8 cellular contexts compared by ENCODE assay signal in genomic region chrX:101347859-101348451, GRCh38. TPM values are rescaled to one million over a fixed set of nuclear protein-coding genes. Genes with fewer than 3 reads are reported as not detected.
DNase-seq lines count a peak whose midpoint lies in the region; ATAC-seq, FAIRE-seq and TF ChIP-seq lines count a peak whose summit lies in the region.

No MANE protein-coding gene starts in this region.

- no peaks in the 10 kb centered on the region for H3K9me3 Mint-ChIP-seq in activated naive CD4-positive, alpha-beta T cell treated with anti-CD3 and anti-CD28 coated beads, Interleukin-2, amount 50 U/mL, for 24 hours
- no peaks in the 10 kb centered on the region for H3K9me3 Mint-ChIP-seq in stimulated activated naive B cell treated with anti-CD40 and anti-IgM and Interleukin-4, amounts not matched to agents 10 μg/mL and 1 μg/mL and 100 μg/mL, for 72 hours

- peaks cover 16% of the 10 kb centered on the region for H3K4me1 Mint-ChIP-seq in activated naive CD4-positive, alpha-beta T cell treated with anti-CD3 and anti-CD28 coated beads, Interleukin-2, amount 50 U/mL, for 24 hours
- H3K4me1 Mint-ChIP-seq in stimulated activated naive B cell treated with anti-CD40 and anti-IgM and Interleukin-4, amounts not matched to agents 10 μg/mL and 1 μg/mL and 100 μg/mL, for 72 hours: peaks cover 4 to 6% of the 10 kb centered on the region in 2 donors

- H3K4me3 ChIP-seq in HUES48 (ENCODE audit: low read depth, low read length) (peak overlapping the region; percentile 78), astrocyte of the spinal cord (ENCODE audit: low read depth, low read length) (peak overlapping the region; percentile 77), keratinocyte (ENCODE audit: control insufficient read depth in 2 of 3, extremely low read depth in 1 of 3, insufficient read depth in 2 of 3, low read depth in 1 of 3, low read length in 3 of 3) (peak overlapping the region; percentile 56 to 76 (median 67))

- H3K4me3 Mint-ChIP-seq in activated naive CD4-positive, alpha-beta T cell treated with anti-CD3 and anti-CD28 coated beads, Interleukin-2, amount 50 U/mL, for 24 hours: peak overlapping the region; percentile 92
- peak overlapping the region; percentile 90 to 94 for H3K4me3 Mint-ChIP-seq in stimulated activated naive B cell treated with anti-CD40 and anti-IgM and Interleukin-4, amounts not matched to agents 10 μg/mL and 1 μg/mL and 100 μg/mL, for 72 hours

- dilution Hi-C loops in keratinocyte (cut with MboI; ENCODE audit: extremely low pct_ligation_motif_present, low sequenced_read_pairs): no loop called here

- H3K4me2 ChIP-seq in keratinocyte (ENCODE audit: control insufficient read depth, extremely low read depth, insufficient read depth, low read depth, low read length): peak overlapping the region; percentile 77

- H3K4me1 ChIP-seq in HUES48 (ENCODE audit: control insufficient read depth, insufficient read depth, low read length): no peaks in the 10 kb centered on the region
- H3K4me1 ChIP-seq in keratinocyte (ENCODE audit: control insufficient read depth, extremely low read depth, insufficient read depth, low read length): peaks cover 3% of the 10 kb centered on the region

- ATAC-seq in stimulated activated naive B cell treated with anti-CD40 and anti-IgM and Interleukin-4, amounts not matched to agents 10 μg/mL and 1 μg/mL and 100 μg/mL, for 72 hours (replicated peaks): peak; percentile 5 to 15
- ATAC-seq in GM19452 (IDR thresholded peaks at IDR 0.05; ENCODE audit: unreplicated experiment): no peak

- H3K9ac ChIP-seq in HUES48 (ENCODE audit: low read depth, low read length) (peak overlapping the region; percentile 84), keratinocyte (ENCODE audit: control insufficient read depth, extremely low read depth, insufficient read depth, low read length) (peak overlapping the region; percentile 68)

- H3K9me3 ChIP-seq in HUES48 (ENCODE audit: control insufficient read depth, insufficient read depth, low read length) (peaks cover 26% of the 10 kb centered on the region; the same call in 1 of the 2 replicates), keratinocyte (ENCODE audit: control insufficient read depth, low read depth, low read length) (no peaks in the 10 kb centered on the region)

- H3K27ac ChIP-seq in HUES48 (ENCODE audit: low read depth, low read length) (no peak overlapping the region), keratinocyte (ENCODE audit: control insufficient read depth, insufficient read depth, low read length) (peak overlapping the region; percentile 78)

- H3K36me3 ChIP-seq in HUES48 (ENCODE audit: control insufficient read depth, insufficient read depth, low read length) (peaks cover 15% of the 10 kb centered on the region), keratinocyte (ENCODE audit: control insufficient read depth in 2 of 2, extremely low read depth in 1 of 2, insufficient read depth in 2 of 2, low read length in 2 of 2) (no peaks in the 10 kb centered on the region)

- no peaks in the 10 kb centered on the region for H3K27me3 Mint-ChIP-seq in activated naive CD4-positive, alpha-beta T cell treated with anti-CD3 and anti-CD28 coated beads, Interleukin-2, amount 50 U/mL, for 24 hours
- H3K27me3 Mint-ChIP-seq in stimulated activated naive B cell treated with anti-CD40 and anti-IgM and Interleukin-4, amounts not matched to agents 10 μg/mL and 1 μg/mL and 100 μg/mL, for 72 hours: no peaks in the 10 kb centered on the region

- FAIRE-seq in keratinocyte (lab: Jason Lieb, UNC): no peak

- H3K9me1 ChIP-seq in keratinocyte (ENCODE audit: control insufficient read depth, extremely low read depth, insufficient read depth, low read length): no peaks in the 10 kb centered on the region

- peak overlapping the region; percentile 84 for H3K27ac Mint-ChIP-seq in activated naive CD4-positive, alpha-beta T cell treated with anti-CD3 and anti-CD28 coated beads, Interleukin-2, amount 50 U/mL, for 24 hours
- peak overlapping the region; percentile 97 for H3K27ac Mint-ChIP-seq in stimulated activated naive B cell treated with anti-CD40 and anti-IgM and Interleukin-4, amounts not matched to agents 10 μg/mL and 1 μg/mL and 100 μg/mL, for 72 hours

- H3K79me2 ChIP-seq in keratinocyte (ENCODE audit: control insufficient read depth, insufficient read depth, low read length): peaks cover 27% of the 10 kb centered on the region

- H3K27me3 ChIP-seq in HUES48 (ENCODE audit: control insufficient read depth, insufficient read depth, low read length) (no peaks in the 10 kb centered on the region), keratinocyte (ENCODE audit: control insufficient read depth, extremely low read depth, insufficient read depth, low read length) (no peaks in the 10 kb centered on the region)

- peaks cover 3% of the 10 kb centered on the region for H3K36me3 Mint-ChIP-seq in activated naive CD4-positive, alpha-beta T cell treated with anti-CD3 and anti-CD28 coated beads, Interleukin-2, amount 50 U/mL, for 24 hours
- peaks cover 9% of the 10 kb centered on the region in 2 donors for H3K36me3 Mint-ChIP-seq in stimulated activated naive B cell treated with anti-CD40 and anti-IgM and Interleukin-4, amounts not matched to agents 10 μg/mL and 1 μg/mL and 100 μg/mL, for 72 hours

- no peak for DNase-seq in activated naive CD4-positive, alpha-beta T cell treated with anti-CD3 and anti-CD28 coated beads, Interleukin-2, amount 50 U/mL, for 16 hours
- DNase-seq in astrocyte of the spinal cord (ENCODE audit: low read depth, low spot score) (peak; percentile 5), keratinocyte (ENCODE audit: low read depth, low spot score) (no peak), DMS153 treated with DMSO at 0.1 percent for 48 hours (lab: John Stamatoyannopoulos, UW; ENCODE audit: unreplicated experiment) (no peak)
- no peak for DNase-seq in stimulated activated naive B cell treated with anti-CD40 and anti-IgM and Interleukin-4, amounts not matched to agents 10 μg/mL and 1 μg/mL and 100 μg/mL, for 72 hours

- H4K20me1 ChIP-seq in keratinocyte (ENCODE audit: control insufficient read depth, extremely low read depth, insufficient read depth, low read length): no peaks in the 10 kb centered on the region

- TF ChIP-seq CTCF in astrocyte of the spinal cord (IDR thresholded peaks at IDR 0.05; ENCODE audit: low read depth, low read length) (no peak), keratinocyte (optimal IDR thresholded peaks at IDR 0.05 in 1 of 3, IDR thresholded peaks at IDR 0.05 in 1 of 3, conservative IDR thresholded peaks at IDR 0.05 in 1 of 3; ENCODE audit: extremely low read depth in 1 of 3, insufficient read depth in 2 of 3, low read length in 3 of 3) (no peak)

- H2AFZ ChIP-seq in keratinocyte (ENCODE audit: control insufficient read depth, low read length): peak overlapping the region; percentile 40

- in situ Hi-C loops in astrocyte of the spinal cord (cut with HindIII; ENCODE audit: low sequenced_read_pairs): no loop called here

RNA-seq across cellular contexts. Expression of gene TIMM8A, which starts 0.6 kb away (rescaled TPM):
- polyA plus RNA-seq in keratinocyte: 12.6 to 17.0 TPM (median 14.6 TPM) in 3 replicates
- polyA plus RNA-seq in keratinocyte (2011; ENCODE audit: low read depth): 4.0 TPM
- polyA plus RNA-seq in keratinocyte (2011; cell fraction: cytosol; rRNA removed): 12.5 and 14.5 TPM in 2 replicates
- 8.7 and 9.6 TPM in 2 replicates for polyA plus RNA-seq in keratinocyte (2011; cell fraction: nucleus; rRNA removed)
- 18.3 and 19.4 TPM in 2 replicates for polyA plus RNA-seq in keratinocyte (2012; ENCODE audit: low replicate concordance)
- polyA minus RNA-seq in keratinocyte: 5.4 to 8.5 TPM (median 7.9 TPM) in 3 replicates
- 12.3 TPM for polyA minus RNA-seq in keratinocyte (2011; cell fraction: cytosol; rRNA and poly(A)+ RNA removed)
- polyA minus RNA-seq in keratinocyte (2011; cell fraction: nucleus; rRNA and poly(A)+ RNA removed): 3.1 and 8.0 TPM in 2 replicates

RNA-seq across cellular contexts. Expression of gene BTK, which starts 38.0 kb away (rescaled TPM):
- 0.05 to 0.42 TPM (median 0.18 TPM) in 3 replicates for polyA plus RNA-seq in keratinocyte
- not detected for polyA plus RNA-seq in keratinocyte (2011; ENCODE audit: low read depth)
- polyA plus RNA-seq in keratinocyte (2011; cell fraction: cytosol; rRNA removed): 0.10 and 0.16 TPM in 2 replicates
- 0.49 and 0.50 TPM in 2 replicates for polyA plus RNA-seq in keratinocyte (2011; cell fraction: nucleus; rRNA removed)
- polyA plus RNA-seq in keratinocyte (2012; ENCODE audit: low replicate concordance): 0.21 TPM in 1 of 2 replicates, not detected in the other
- 0.33 TPM in 1 of 3 replicates, not detected in the others for polyA minus RNA-seq in keratinocyte
- polyA minus RNA-seq in keratinocyte (2011; cell fraction: cytosol; rRNA and poly(A)+ RNA removed): not detected
- not detected in 2 replicates for polyA minus RNA-seq in keratinocyte (2011; cell fraction: nucleus; rRNA and poly(A)+ RNA removed)

RNA-seq across cellular contexts. Expression of gene RPL36A, which starts 42.9 kb away (rescaled TPM):
- polyA plus RNA-seq in keratinocyte: 2,220 to 2,714 TPM (median 2,266 TPM) in 3 replicates
- 785 TPM for polyA plus RNA-seq in keratinocyte (2011; ENCODE audit: low read depth)
- polyA plus RNA-seq in keratinocyte (2011; cell fraction: cytosol; rRNA removed): 2,586 and 2,722 TPM in 2 replicates
- 629 and 838 TPM in 2 replicates for polyA plus RNA-seq in keratinocyte (2011; cell fraction: nucleus; rRNA removed)
- polyA plus RNA-seq in keratinocyte (2012; ENCODE audit: low replicate concordance): 2,183 and 2,372 TPM in 2 replicates
- polyA minus RNA-seq in keratinocyte: 48.0 to 263 TPM (median 180 TPM) in 3 replicates
- polyA minus RNA-seq in keratinocyte (2011; cell fraction: cytosol; rRNA and poly(A)+ RNA removed): 69.4 TPM
- 52.0 and 73.2 TPM in 2 replicates for polyA minus RNA-seq in keratinocyte (2011; cell fraction: nucleus; rRNA and poly(A)+ RNA removed)

RNA-seq across cellular contexts. Expression of gene TAF7L, which starts 56.8 kb away (rescaled TPM):
- polyA plus RNA-seq in keratinocyte: 0.06 to 0.26 TPM (median 0.13 TPM) in 3 replicates
- 0.74 TPM for polyA plus RNA-seq in keratinocyte (2011; ENCODE audit: low read depth)
- polyA plus RNA-seq in keratinocyte (2011; cell fraction: cytosol; rRNA removed): 0.03 and 0.12 TPM in 2 replicates
- polyA plus RNA-seq in keratinocyte (2011; cell fraction: nucleus; rRNA removed): 0.76 and 1.1 TPM in 2 replicates
- polyA plus RNA-seq in keratinocyte (2012; ENCODE audit: low replicate concordance): 0.42 TPM in 1 of 2 replicates, not detected in the other
- polyA minus RNA-seq in keratinocyte: 0.35 TPM in 1 of 3 replicates, not detected in the others
- polyA minus RNA-seq in keratinocyte (2011; cell fraction: cytosol; rRNA and poly(A)+ RNA removed): not detected
- 0.21 and 0.62 TPM in 2 replicates for polyA minus RNA-seq in keratinocyte (2011; cell fraction: nucleus; rRNA and poly(A)+ RNA removed)

RNA-seq across cellular contexts. Expression of gene GLA, which starts 59.8 kb away (rescaled TPM):
- 38.3 to 62.1 TPM (median 59.3 TPM) in 3 replicates for polyA plus RNA-seq in keratinocyte
- 27.0 TPM for polyA plus RNA-seq in keratinocyte (2011; ENCODE audit: low read depth)
- 26.5 and 34.9 TPM in 2 replicates for polyA plus RNA-seq in keratinocyte (2011; cell fraction: cytosol; rRNA removed)
- polyA plus RNA-seq in keratinocyte (2011; cell fraction: nucleus; rRNA removed): 93.3 and 105 TPM in 2 replicates
- polyA plus RNA-seq in keratinocyte (2012; ENCODE audit: low replicate concordance): 33.5 and 36.1 TPM in 2 replicates
- 17.5 to 28.6 TPM (median 27.8 TPM) in 3 replicates for polyA minus RNA-seq in keratinocyte
- polyA minus RNA-seq in keratinocyte (2011; cell fraction: cytosol; rRNA and poly(A)+ RNA removed): 16.9 TPM
- polyA minus RNA-seq in keratinocyte (2011; cell fraction: nucleus; rRNA and poly(A)+ RNA removed): 24.1 and 42.8 TPM in 2 replicates
